14 cellular contexts compared by ENCODE assay signal in genomic region chr17:40862985-40863733, GRCh38. TPM values are rescaled to one million over a fixed set of nuclear protein-coding genes. Genes with fewer than 3 reads are reported as not detected.
DNase-seq lines count a peak whose midpoint lies in the region; ATAC-seq, FAIRE-seq and TF ChIP-seq lines count a peak whose summit lies in the region.
"Had no signal": no experiment of that assay in that cellular context is flagged by ENCODE, and none has a peak within 500 bp of the region (broad histone marks: within the 10 kb centered on the region; RNA-seq: fewer than 3 reads in every experiment).

No MANE protein-coding gene starts in this region.

- H4K20me1 ChIP-seq in GM23338 (replicated peaks; ENCODE audit: insufficient read depth) (no peaks in the 10 kb centered on the region), GM12878 (ENCODE audit: control insufficient read depth, insufficient read depth) (no peaks in the 10 kb centered on the region)

- no peaks in the 10 kb centered on the region for H3F3A ChIP-seq in GM23338 (replicated peaks; ENCODE audit: low read depth)

- no peaks in the 10 kb centered on the region for H3K79me2 ChIP-seq in GM23338 (replicated peaks; ENCODE audit: insufficient read depth)
- H3K79me2 ChIP-seq in GM12878 (ENCODE audit: control insufficient read depth, insufficient read depth, low read length), result no peaks in the 10 kb centered on the region

- H3K27ac ChIP-seq in GM23338 (ENCODE audit: low read depth) (no peak overlapping the region), GM12878 (ENCODE audit: control insufficient read depth, insufficient read depth) (no peak overlapping the region), stomach (no peak overlapping the region)
- H3K27ac ChIP-seq: vagina had no signal

- H3K4me1 Mint-ChIP-seq in GM23338 (peaks cover 2% of the 10 kb centered on the region; the same call in 2 of the 3 replicates), MCF 10A (ENCODE audit: insufficient read depth, unreplicated experiment) (no peaks in the 10 kb centered on the region)

- no peak for TF ChIP-seq RAD21 in GM12878 (IDR thresholded peaks at IDR 0.05; ENCODE audit: insufficient read depth, low read depth, low read length)

- H3K4me2 ChIP-seq in GM23338 (no peak overlapping the region), GM12878 (ENCODE audit: control insufficient read depth, insufficient read depth) (no peak overlapping the region)

- H3K27me3 ChIP-seq in BE2C, result peaks cover 35% of the 10 kb centered on the region
- 0 out of 2 replicates have a peak, but pooled peaks cover under 1% of the 10 kb centered on the region for H3K27me3 ChIP-seq in GM23338 (ENCODE audit: insufficient read depth)
- H3K27me3 ChIP-seq in GM12878 (replicated peaks in 1 of 2; ENCODE audit: control insufficient read depth in 2 of 2, insufficient read depth in 2 of 2, low read length in 1 of 2), result peaks cover 0 to 2% of the 10 kb centered on the region in 2 experiments; a peak in 3 of 4 replicates
- H3K27me3 ChIP-seq in kidney epithelial cell (ENCODE audit: control insufficient read depth, insufficient read depth, low read length), result no peaks in the 10 kb centered on the region
- peaks cover 0 to 19% (median 0%) of the 10 kb centered on the region in 3 donors for H3K27me3 ChIP-seq in stomach
- H3K27me3 ChIP-seq: vagina had no signal

- H3K27ac Mint-ChIP-seq in GM23338 (no peak overlapping the region), MCF 10A (ENCODE audit: low read depth, unreplicated experiment) (no peak overlapping the region)
- H3K27ac Mint-ChIP-seq: activated naive CD8-positive, alpha-beta T cell had no signal

- H3K36me3 Mint-ChIP-seq in GM23338 (ENCODE audit: low read depth), result 0 out of 3 replicates have a peak, but pooled peaks cover under 1% of the 10 kb centered on the region
- H3K36me3 Mint-ChIP-seq in MCF 10A (ENCODE audit: insufficient read depth, unreplicated experiment), result no peaks in the 10 kb centered on the region
- H3K36me3 Mint-ChIP-seq: activated naive CD8-positive, alpha-beta T cell had no signal

- no TSS peak for BruUV-seq in GM12878 (replicated peaks; lab: Mats Ljungman, UMichigan)
- BruUV-seq in MCF 10A (replicated peaks; lab: Mats Ljungman, UMichigan), result no TSS peak

- peaks cover 13% of the 10 kb centered on the region for H3K27me3 Mint-ChIP-seq in GM23338 (ENCODE audit: insufficient read depth, low read depth, poor library complexity)
- H3K27me3 Mint-ChIP-seq in MCF 10A (ENCODE audit: insufficient read depth, unreplicated experiment), result no peaks in the 10 kb centered on the region

- H3K36me3 ChIP-seq in BE2C, result no peaks in the 10 kb centered on the region
- H3K36me3 ChIP-seq in GM23338 (ENCODE audit: insufficient read depth), result no peaks in the 10 kb centered on the region
- no peaks in the 10 kb centered on the region for H3K36me3 ChIP-seq in GM12878 (ENCODE audit: control insufficient read depth in 2 of 2, insufficient read depth in 2 of 2, low read length in 1 of 2)
- no peaks in the 10 kb centered on the region for H3K36me3 ChIP-seq in kidney epithelial cell (ENCODE audit: control insufficient read depth, insufficient read depth, low read length)
- H3K36me3 ChIP-seq in mucosa of descending colon (ENCODE audit: low read depth), result no peaks in the 10 kb centered on the region
- H3K36me3 ChIP-seq in stomach, result no peaks in the 10 kb centered on the region
- H3K36me3 ChIP-seq: vagina had no signal

- ATAC-seq in GM23338 (peak; percentile 100), GM12878 (no peak), mucosa of descending colon (no peak)
- ATAC-seq: HCT116 had no signal

- CTCF ChIA-PET in GM12878 (lab: Yijun Ruan, JAX), result interaction anchor here (1.0 to 1.7 kb wide), 3 partner anchors 10 to 459 kb away, joined by 3 to 5 read pairs (median 4); no protein-coding TSS in a partner anchor
- CTCF ChIA-PET in MCF 10A (lab: Yijun Ruan, JAX), result interaction anchor here (0.6 to 1.2 kb wide), 5 partner anchors 21 to 785 kb away, joined by 3 to 4 read pairs (median 3); no protein-coding TSS in a partner anchor

- POLR2A ChIA-PET in GM12878 (lab: Charles Lee), result no interaction called here
- POLR2A ChIA-PET in MCF 10A (lab: Yijun Ruan, JAX), result interaction anchor here (0.5 to 1.5 kb wide), 5 partner anchors 13 to 783 kb away, joined by 3 to 4 read pairs (median 3); no protein-coding TSS in a partner anchor

- in situ Hi-C loops in GM12878 (cut with MboI), result no loop called here

- intact Hi-C loops in GM12878 (cut with micrococcal nuclease; ENCODE audit: unreplicated experiment) (no loop called here), MCF 10A (cut with micrococcal nuclease) (no loop called here), mucosa of descending colon (cut with DNase I, micrococcal nuclease) (no loop called here), posterior vena cava (cut with DNase I) (no loop called here), stomach (cut with DNase I; ENCODE audit: low total_unique reads) (no loop called here)

- H3K4me3 Mint-ChIP-seq in GM23338 (0 out of 3 replicates have a peak overlapping the region, but pooled peaks have one; percentile 36), MCF 10A (ENCODE audit: unreplicated experiment) (no peak overlapping the region)
- H3K4me3 Mint-ChIP-seq: activated naive CD8-positive, alpha-beta T cell had no signal

- no peak for FAIRE-seq in GM12878 (lab: Jason Lieb, UNC)
- FAIRE-seq: TTC549 had no signal

- H3K9me3 ChIP-seq in BE2C (no peaks in the 10 kb centered on the region), GM12878 (replicated peaks; ENCODE audit: control insufficient read depth, insufficient read depth, low read length) (no peaks in the 10 kb centered on the region), mucosa of descending colon (no peaks in the 10 kb centered on the region), stomach (no peaks in the 10 kb centered on the region)
- H3K9me3 ChIP-seq: vagina had no signal

- H3K4me3 ChIP-seq in BE2C (ENCODE audit: low read depth, low read length) (no peak overlapping the region), GM23338 (no peak overlapping the region), GM12878 (no peak overlapping the region), kidney epithelial cell (ENCODE audit: low read depth, low read length) (no peak overlapping the region), mucosa of descending colon (no peak overlapping the region), stomach (no peak overlapping the region)
- H3K4me3 ChIP-seq: vagina had no signal

- SMC1A ChIA-PET in GM12878 (lab: Charles Lee; ENCODE audit: uncharacterized antibody, unreplicated experiment), result no interaction called here

- no peaks in the 10 kb centered on the region for H3K9me2 ChIP-seq in GM23338 (ENCODE audit: insufficient read depth)

- TF ChIP-seq POLR2A in GM12878 (IDR thresholded peaks at IDR 0.05; ENCODE audit: low read depth, low read length) (no peak), stomach (IDR thresholded peaks at IDR 0.05) (no peak)

- no peak overlapping the region for H3K9ac ChIP-seq in GM12878 (ENCODE audit: control insufficient read depth, insufficient read depth, low read length)

- DNase-seq in BE2C, result peak; percentile 60
- DNase-seq in GM23338 (ENCODE audit: low spot score), result peak; percentile 96
- DNase-seq in GM12878 (ENCODE audit: low read depth, low spot score), result no peak
- DNase-seq in kidney epithelial cell (ENCODE audit: low read depth), result no peak
- DNase-seq in MCF 10A (ENCODE audit: unreplicated experiment), result no peak
- no peak for DNase-seq in mucosa of descending colon
- no peak for DNase-seq in posterior vena cava (ENCODE audit: low spot score)
- DNase-seq in stomach, result no peak
- DNase-seq: DMS 273 treated with DMSO at 0.1 percent for 48 hours, NCI-H1092 had no signal

- peak overlapping the region; percentile 95 for H2AFZ ChIP-seq in GM23338
- H2AFZ ChIP-seq in GM12878 (ENCODE audit: control insufficient read depth, low read depth, low read length), result no peak overlapping the region

- TF ChIP-seq CTCF in BE2C (IDR thresholded peaks at IDR 0.05; ENCODE audit: low read depth, low read length) (peak; percentile 60), GM23338 (conservative IDR thresholded peaks at IDR 0.05; ENCODE audit: low read depth in 2 of 2) (peak; percentile 79 to 91), GM12878 (IDR thresholded peaks at IDR 0.05 in 2 of 3, conservative IDR thresholded peaks at IDR 0.05 in 1 of 3; ENCODE audit: control insufficient read depth in 2 of 3, extremely low read depth in 1 of 3, insufficient read depth in 1 of 3, low read depth in 3 of 3, low read length in 3 of 3) (peak in 2 of 3 experiments; percentile 11 to 26; a peak in 2 of 6 replicates), kidney epithelial cell (IDR thresholded peaks at IDR 0.05; ENCODE audit: insufficient read depth, low read length, poor library complexity, severe bottlenecking) (peak; percentile 36), MCF 10A (IDR thresholded peaks at IDR 0.05; ENCODE audit: unreplicated experiment) (no peak), mucosa of descending colon (IDR thresholded peaks at IDR 0.05) (no peak), stomach (IDR thresholded peaks at IDR 0.05) (no peak)

- 65% methylated on average over 36 of the region's 39 CpGs for WGBS in GM12878 (ENCODE audit: insufficient coverage, insufficient replicate concordance, low lambda C conversion rate, missing lambda C conversion rate)
- 51 to 68% (median 57%) methylated on average over 36 to 39 of the region's 39 CpGs for WGBS in stomach, 5 donors

- TF ChIP-seq EP300 in GM12878 (IDR thresholded peaks at IDR 0.05; ENCODE audit: borderline replicate concordance in 1 of 2, control insufficient read depth in 1 of 2, low read depth in 2 of 2, low read length in 2 of 2), result no peak
- TF ChIP-seq EP300 in stomach (IDR thresholded peaks at IDR 0.05), result no peak

- RAD21 ChIA-PET in GM12878 (lab: Charles Lee; ENCODE audit: unreplicated experiment), result no interaction called here

- H3K4me1 ChIP-seq in BE2C (no peaks in the 10 kb centered on the region), GM23338 (ENCODE audit: insufficient read depth) (no peaks in the 10 kb centered on the region), GM12878 (ENCODE audit: control insufficient read depth, insufficient read depth, low read length) (no peaks in the 10 kb centered on the region), mucosa of descending colon (ENCODE audit: low read depth) (peaks cover 6% of the 10 kb centered on the region), stomach (no peaks in the 10 kb centered on the region)

- H3K9me3 Mint-ChIP-seq in GM23338, result no peaks in the 10 kb centered on the region
- no peaks in the 10 kb centered on the region for H3K9me3 Mint-ChIP-seq in MCF 10A (ENCODE audit: unreplicated experiment)

RNA-seq across cellular contexts. Expression of gene KRT12, which starts 3.9 kb away (rescaled TPM):
- polyA plus RNA-seq in BE2C (2012; ENCODE audit: insufficient read depth, insufficient read length, low read depth), result 0.74 TPM
- not detected in 2 replicates for total RNA-seq in GM23338 (2014; rRNA removed; shearing (Covaris generic))
- polyA plus RNA-seq in GM23338 (2016; fragmentation: Nextera tagmentation; extraction: Ambion mirVana) (not detected in 2 replicates), GM12878 (2011; rRNA removed) (not detected in 2 replicates), GM12878 (2014; fragmentation: Illumina TruSeq; extraction: Trizol) (not detected in 2 replicates), GM12878 (2014; fragmentation: Nextera tagmentation; extraction: Ambion mirVana) (not detected), GM12878 (2014; rRNA removed) (not detected in 2 replicates), GM12878 (2016; fragmentation: Nextera tagmentation; extraction: Ambion mirVana) (not detected), stomach (under 1 TPM in 1 of 3 donors, not detected in 2; 0.61 TPM)
- not detected in 2 replicates for total RNA-seq in GM12878 (2013; cell fraction: nucleolus; rRNA removed)
- total RNA-seq in GM12878 (2014; rRNA removed) (not detected in 2 replicates), GM12878 (2014; rRNA removed; fragmentation: Illumina TruSeq; extraction: Trizol) (not detected in 2 replicates), GM12878 (2021) (not detected in 2 replicates), kidney epithelial cell (not detected in 2 replicates), MCF 10A (2022) (not detected in 2 replicates), mucosa of descending colon (1 to 10 TPM in 2 of 3 donors, under 1 TPM in 1; 0.80 to 6.0 (median 2.5) TPM), posterior vena cava (not detected), stomach (10 to 100 TPM in 2 of 5 donors, 1 to 10 TPM in 1, not detected in 2; 1.1 to 57.6 (median 14.0) TPM)
- polyA plus RNA-seq in GM12878 (2011; ENCODE audit: low read depth), result not detected
- polyA plus RNA-seq in GM12878 (2011; cell fraction: cytosol; rRNA removed), result not detected in 2 replicates
- not detected in 2 replicates for polyA plus RNA-seq in GM12878 (2011; cell fraction: nucleus; rRNA removed)
- polyA plus RNA-seq in GM12878 (2012), result not detected in 2 replicates
- not detected in 2 replicates for polyA minus RNA-seq in GM12878 (2011; rRNA and poly(A)+ RNA removed)
- not detected in 2 replicates for polyA minus RNA-seq in GM12878 (2011; cell fraction: cytosol; rRNA and poly(A)+ RNA removed)
- not detected in 2 replicates for polyA minus RNA-seq in GM12878 (2011; cell fraction: nucleus; rRNA and poly(A)+ RNA removed)
- total RNA-seq: vagina had no signal

RNA-seq across cellular contexts. Expression of gene KRT20, which starts 21.9 kb away (rescaled TPM):
- polyA plus RNA-seq in BE2C (2012; ENCODE audit: insufficient read depth, insufficient read length, low read depth), result not detected
- total RNA-seq in GM23338 (2014; rRNA removed; shearing (Covaris generic)), result not detected in 2 replicates
- polyA plus RNA-seq in GM23338 (2016; fragmentation: Nextera tagmentation; extraction: Ambion mirVana), result not detected in 2 replicates
- not detected in 2 replicates for total RNA-seq in GM12878 (2013; cell fraction: nucleolus; rRNA removed)
- not detected in 2 replicates for total RNA-seq in GM12878 (2014; rRNA removed)
- not detected in 2 replicates for total RNA-seq in GM12878 (2014; rRNA removed; fragmentation: Illumina TruSeq; extraction: Trizol)
- total RNA-seq in GM12878 (2021), result 0.23 and 0.37 TPM in 2 replicates
- not detected for polyA plus RNA-seq in GM12878 (2011; ENCODE audit: low read depth)
- polyA plus RNA-seq in GM12878 (2011; rRNA removed), result not detected in 2 replicates
- not detected in 2 replicates for polyA plus RNA-seq in GM12878 (2011; cell fraction: cytosol; rRNA removed)
- polyA plus RNA-seq in GM12878 (2011; cell fraction: nucleus; rRNA removed), result not detected in 2 replicates
- polyA plus RNA-seq in GM12878 (2012), result not detected in 2 replicates
- not detected in 2 replicates for polyA plus RNA-seq in GM12878 (2014; fragmentation: Illumina TruSeq; extraction: Trizol)
- polyA plus RNA-seq in GM12878 (2014; fragmentation: Nextera tagmentation; extraction: Ambion mirVana), result not detected
- polyA plus RNA-seq in GM12878 (2014; rRNA removed), result not detected in 2 replicates
- polyA plus RNA-seq in GM12878 (2016; fragmentation: Nextera tagmentation; extraction: Ambion mirVana), result not detected
- polyA minus RNA-seq in GM12878 (2011; rRNA and poly(A)+ RNA removed), result not detected in 2 replicates
- not detected in 2 replicates for polyA minus RNA-seq in GM12878 (2011; cell fraction: cytosol; rRNA and poly(A)+ RNA removed)
- polyA minus RNA-seq in GM12878 (2011; cell fraction: nucleus; rRNA and poly(A)+ RNA removed), result not detected in 2 replicates
- not detected in 2 replicates for total RNA-seq in kidney epithelial cell
- not detected in 2 replicates for total RNA-seq in MCF 10A (2022)
- total RNA-seq in mucosa of descending colon, result 1,000 to 10,000 TPM in 2 of 3 donors, 100 to 1,000 TPM in 1; 553 to 1,810 (median 1,312) TPM
- total RNA-seq in posterior vena cava, result not detected
- 100 to 1,000 TPM in 2 of 5 donors, 10 to 100 TPM in 1, not detected in 2; 72.0 to 121 (median 101) TPM for total RNA-seq in stomach
- 100 to 1,000 TPM in 1 of 3 donors, 1 to 10 TPM in 2; 3.9 to 370 (median 4.4) TPM for polyA plus RNA-seq in stomach
- total RNA-seq: vagina had no signal

RNA-seq across cellular contexts. Expression of gene KRT10, which starts 40.7 kb away (rescaled TPM):
- polyA plus RNA-seq in BE2C (2012; ENCODE audit: insufficient read depth, insufficient read length, low read depth), result 135 TPM
- total RNA-seq in GM23338 (2014; rRNA removed; shearing (Covaris generic)), result 7.8 and 9.6 TPM in 2 replicates
- 117 and 123 TPM in 2 replicates for polyA plus RNA-seq in GM23338 (2016; fragmentation: Nextera tagmentation; extraction: Ambion mirVana)
- total RNA-seq in GM12878 (2013; cell fraction: nucleolus; rRNA removed), result 1.1 TPM in 1 of 2 replicates, not detected in the other
- 5.7 and 12.4 TPM in 2 replicates for total RNA-seq in GM12878 (2014; rRNA removed)
- 10.8 and 11.1 TPM in 2 replicates for total RNA-seq in GM12878 (2014; rRNA removed; fragmentation: Illumina TruSeq; extraction: Trizol)
- 34.8 and 36.4 TPM in 2 replicates for total RNA-seq in GM12878 (2021)
- polyA plus RNA-seq in GM12878 (2011; ENCODE audit: low read depth), result 3.7 TPM
- 21.3 and 41.6 TPM in 2 replicates for polyA plus RNA-seq in GM12878 (2011; rRNA removed)
- polyA plus RNA-seq in GM12878 (2011; cell fraction: cytosol; rRNA removed), result 6.6 and 8.3 TPM in 2 replicates
- polyA plus RNA-seq in GM12878 (2011; cell fraction: nucleus; rRNA removed), result 4.2 and 5.9 TPM in 2 replicates
- polyA plus RNA-seq in GM12878 (2012), result 44.8 and 68.4 TPM in 2 replicates
- 11.1 and 14.4 TPM in 2 replicates for polyA plus RNA-seq in GM12878 (2014; fragmentation: Illumina TruSeq; extraction: Trizol)
- polyA plus RNA-seq in GM12878 (2014; fragmentation: Nextera tagmentation; extraction: Ambion mirVana), result 10 to 100 TPM; 16.0 to 37.0 TPM
- 26.6 and 27.1 TPM in 2 replicates for polyA plus RNA-seq in GM12878 (2014; rRNA removed)
- 10 to 100 TPM; 78.7 to 98.5 TPM for polyA plus RNA-seq in GM12878 (2016; fragmentation: Nextera tagmentation; extraction: Ambion mirVana)
- 0.77 and 1.8 TPM in 2 replicates for polyA minus RNA-seq in GM12878 (2011; rRNA and poly(A)+ RNA removed)
- 1.1 and 1.5 TPM in 2 replicates for polyA minus RNA-seq in GM12878 (2011; cell fraction: cytosol; rRNA and poly(A)+ RNA removed)
- 0.97 and 1.2 TPM in 2 replicates for polyA minus RNA-seq in GM12878 (2011; cell fraction: nucleus; rRNA and poly(A)+ RNA removed)
- total RNA-seq in kidney epithelial cell, result 24.5 and 29.9 TPM in 2 replicates
- 95.5 and 116 TPM in 2 replicates for total RNA-seq in MCF 10A (2022)
- total RNA-seq in mucosa of descending colon, result 10 to 100 TPM; 24.5 to 33.1 (median 26.4) TPM
- total RNA-seq in posterior vena cava, result 10 to 100 TPM; 36.9 to 44.9 TPM
- total RNA-seq in stomach, result 10 to 100 TPM in 1 of 5 donors, 1 to 10 TPM in 3, under 1 TPM in 1; 0.58 to 25.4 (median 2.9) TPM
- polyA plus RNA-seq in stomach, result 10 to 100 TPM; 46.1 to 49.0 (median 47.7) TPM

Comparison
In these comparisons a context has a peak if more than half of its experiments do, and no peak if none do; other contexts are left out.
1. DNase-seq: peak in BE2C (single experiment) and GM23338 (single experiment); none in GM12878 (single experiment), kidney epithelial cell (single experiment), MCF 10A (single experiment), mucosa of descending colon (0 of 3), posterior vena cava (single experiment) and stomach (single experiment).
2. CTCF ChIP-seq: peak in BE2C (single experiment), GM23338 (2 of 2), GM12878 (2 of 3) and kidney epithelial cell (single experiment); none in MCF 10A (single experiment), mucosa of descending colon (single experiment) and stomach (0 of 7).
3. RNA of gene KRT20, which starts 21.9 kb away (total RNA-seq): 553 to 1,810 TPM in mucosa of descending colon; 72.0 to 121 TPM in stomach, not detected in GM23338, 0.23 to 0.37 TPM in GM12878, not detected in kidney epithelial cell, not detected in MCF 10A and not detected in posterior vena cava; every median in the first group is over 4 times any median in the second.